In the genomic region with DNA sequence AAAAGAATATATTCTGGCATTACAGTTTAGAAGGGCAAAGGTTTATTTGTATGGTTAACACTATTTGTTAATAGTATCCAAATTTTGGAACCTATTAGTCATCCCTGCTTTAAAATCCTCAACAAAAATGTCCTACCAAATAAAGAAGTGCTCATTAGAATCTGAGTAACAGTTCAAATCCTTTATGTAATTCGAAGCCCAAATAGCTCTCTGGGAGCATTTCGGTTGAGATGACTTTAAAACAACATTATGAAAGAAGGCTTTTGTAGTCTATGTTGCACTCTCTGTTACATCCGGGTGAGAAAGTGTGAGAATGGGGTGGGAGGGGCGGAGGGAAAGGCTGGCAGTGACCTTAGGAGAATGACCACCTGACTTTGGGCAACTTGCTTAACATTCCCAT, we compare ENCODE assay signal across 9 cellular contexts. TPM values are rescaled to one million over a fixed set of nuclear protein-coding genes. Genes with fewer than 3 reads are reported as not detected.
DNase-seq lines count a peak whose midpoint lies in the region; ATAC-seq and TF ChIP-seq lines count a peak whose summit lies in the region.
"Had no signal": no experiment of that assay in that cellular context is flagged by ENCODE, and none has a peak within 500 bp of the region (broad histone marks: within the 10 kb centered on the region; RNA-seq: fewer than 3 reads in every experiment).

No MANE protein-coding gene starts in this region.

- H3K36me3 Mint-ChIP-seq in HFFc6 (ENCODE audit: low read depth): peaks cover 63% of the 10 kb centered on the region
- peaks cover 58% of the 10 kb centered on the region for H3K36me3 Mint-ChIP-seq in osteocyte (ENCODE audit: unreplicated experiment)

- TF ChIP-seq CTCF in HFFc6 (IDR thresholded peaks at IDR 0.05): no peak
- TF ChIP-seq CTCF in osteocyte (IDR thresholded peaks at IDR 0.05): no peak

- H3K4me1 Mint-ChIP-seq in HFFc6 (ENCODE audit: low read depth) (peaks cover 55% of the 10 kb centered on the region), osteocyte (ENCODE audit: unreplicated experiment) (peaks cover 26% of the 10 kb centered on the region)

- peaks cover 3% of the 10 kb centered on the region; the same call in 1 of the 2 replicates for H3K27me3 Mint-ChIP-seq in HFFc6 (ENCODE audit: insufficient read depth)
- H3K27me3 Mint-ChIP-seq in osteocyte (ENCODE audit: unreplicated experiment): no peaks in the 10 kb centered on the region

- H3K9me3 Mint-ChIP-seq in HFFc6: no peaks in the 10 kb centered on the region
- H3K9me3 Mint-ChIP-seq in osteocyte (ENCODE audit: unreplicated experiment): peaks cover 4% of the 10 kb centered on the region

- ATAC-seq in esophagus mucosa: no peak
- ATAC-seq in HG03565 (IDR thresholded peaks at IDR 0.05; ENCODE audit: unreplicated experiment): no peak

- peak overlapping the region; percentile 68 for H3K27ac Mint-ChIP-seq in HFFc6
- no peak overlapping the region for H3K27ac Mint-ChIP-seq in osteocyte (ENCODE audit: unreplicated experiment)

- no peak overlapping the region for H3K4me3 Mint-ChIP-seq in HFFc6
- no peak overlapping the region for H3K4me3 Mint-ChIP-seq in osteocyte (ENCODE audit: unreplicated experiment)

- peak; percentile 61 for DNase-seq in COLO829 (ENCODE audit: low spot score)
- peak; percentile 50 for DNase-seq in HFFc6
- DNase-seq in amniotic stem cell (lab: John Stamatoyannopoulos, UW): peak; percentile 9
- peak; percentile 51 for DNase-seq in myocyte (ENCODE audit: low read depth)
- DNase-seq in osteocyte (ENCODE audit: extremely low spot score, unreplicated experiment): no peak
- DNase-seq in HuH-7 (ENCODE audit: low spot score): no peak
- DNase-seq: NCI-H1048 had no signal

RNA-seq across cellular contexts. Expression of gene SLC38A1, which starts 59.7 kb away (rescaled TPM):
- total RNA-seq in HFFc6 (2021; fragmentation: NEBNext Ultra II Directional; extraction: Animal tissue kit (Norgen Biotek cat#: 25700)): 10 to 100 TPM; 78.2 to 98.5 (median 88.6) TPM
- total RNA-seq in myocyte (87.3 and 132 TPM in 2 replicates), osteocyte (128 and 132 TPM in 2 replicates), esophagus mucosa (71.5 TPM)
- polyA plus RNA-seq in myocyte (2012): 28.7 TPM

Comparison
In these comparisons a context has a peak if more than half of its experiments do, and no peak if none do; other contexts are left out.
1. DNase-seq: peak in COLO829 (single experiment), HFFc6 (single experiment), amniotic stem cell (single experiment) and myocyte (single experiment); none in osteocyte (single experiment) and HuH-7 (single experiment).